Comparison of ENCODE assay signal across 1 cellular context in genomic region chr11:88632163-88632562, GRCh38.
TF ChIP-seq lines count a peak whose summit lies in the region.

No MANE protein-coding gene starts in this region.

TF ChIP-seq in GM23338, 12 proteins besides CTCF, POLR2A, EP300 and RAD21 (continued from another document):
- TF ChIP-seq, protein P1, sequence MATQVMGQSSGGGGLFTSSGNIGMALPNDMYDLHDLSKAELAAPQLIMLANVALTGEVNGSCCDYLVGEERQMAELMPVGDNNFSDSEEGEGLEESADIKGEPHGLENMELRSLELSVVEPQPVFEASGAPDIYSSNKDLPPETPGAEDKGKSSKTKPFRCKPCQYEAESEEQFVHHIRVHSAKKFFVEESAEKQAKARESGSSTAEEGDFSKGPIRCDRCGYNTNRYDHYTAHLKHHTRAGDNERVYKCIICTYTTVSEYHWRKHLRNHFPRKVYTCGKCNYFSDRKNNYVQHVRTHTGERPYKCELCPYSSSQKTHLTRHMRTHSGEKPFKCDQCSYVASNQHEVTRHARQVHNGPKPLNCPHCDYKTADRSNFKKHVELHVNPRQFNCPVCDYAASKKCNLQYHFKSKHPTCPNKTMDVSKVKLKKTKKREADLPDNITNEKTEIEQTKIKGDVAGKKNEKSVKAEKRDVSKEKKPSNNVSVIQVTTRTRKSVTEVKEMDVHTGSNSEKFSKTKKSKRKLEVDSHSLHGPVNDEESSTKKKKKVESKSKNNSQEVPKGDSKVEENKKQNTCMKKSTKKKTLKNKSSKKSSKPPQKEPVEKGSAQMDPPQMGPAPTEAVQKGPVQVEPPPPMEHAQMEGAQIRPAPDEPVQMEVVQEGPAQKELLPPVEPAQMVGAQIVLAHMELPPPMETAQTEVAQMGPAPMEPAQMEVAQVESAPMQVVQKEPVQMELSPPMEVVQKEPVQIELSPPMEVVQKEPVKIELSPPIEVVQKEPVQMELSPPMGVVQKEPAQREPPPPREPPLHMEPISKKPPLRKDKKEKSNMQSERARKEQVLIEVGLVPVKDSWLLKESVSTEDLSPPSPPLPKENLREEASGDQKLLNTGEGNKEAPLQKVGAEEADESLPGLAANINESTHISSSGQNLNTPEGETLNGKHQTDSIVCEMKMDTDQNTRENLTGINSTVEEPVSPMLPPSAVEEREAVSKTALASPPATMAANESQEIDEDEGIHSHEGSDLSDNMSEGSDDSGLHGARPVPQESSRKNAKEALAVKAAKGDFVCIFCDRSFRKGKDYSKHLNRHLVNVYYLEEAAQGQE (IDR thresholded peaks at IDR 0.05; ENCODE audit: unreplicated experiment) = no peak
- TF ChIP-seq CREB1 (CRISPR knock-in tag; IDR thresholded peaks at IDR 0.05; ENCODE audit: low read depth) (no peak), ZNF114 (CRISPR knock-in tag; IDR thresholded peaks at IDR 0.05) (no peak), EZH2phosphoT487 (IDR thresholded peaks at IDR 0.05; ENCODE audit: unreplicated experiment) (no peak)
